ENCODE assay signal across 17 cellular contexts in the genomic region with DNA sequence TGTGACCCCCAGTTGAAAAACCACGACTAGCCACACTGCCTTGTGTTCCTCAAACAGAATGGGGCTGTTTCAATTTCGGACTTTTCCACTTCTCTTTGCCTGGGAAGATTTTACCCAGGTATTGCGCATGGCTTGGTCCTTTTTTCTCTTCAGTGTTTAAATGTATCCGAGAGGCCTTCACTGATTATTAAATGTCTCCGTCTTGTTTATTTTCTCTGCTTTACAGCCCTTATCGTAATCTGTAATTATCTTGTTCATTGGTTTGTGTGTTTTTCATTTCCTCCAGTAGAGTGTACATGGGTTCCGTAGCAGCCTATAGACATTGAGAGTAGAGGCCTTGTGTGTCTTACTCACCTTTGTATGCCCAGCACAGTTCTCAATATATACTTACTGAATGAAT.
"Had no signal": no experiment of that assay in that cellular context is flagged by ENCODE, and none has a peak within 500 bp of the region (broad histone marks: within the 10 kb centered on the region; RNA-seq: fewer than 3 reads in every experiment).

No MANE protein-coding gene starts in this region.

- H3K27ac ChIP-seq: coronary artery, epithelial cell of prostate, gastrocnemius medialis, parathyroid adenoma, stomach, vagina had no signal

- H3K9me3 ChIP-seq: gastrocnemius medialis, stomach, vagina had no signal

- DNase-seq: activated CD4-positive, alpha-beta memory T cell treated with anti-CD3 and anti-CD28 coated beads for 36 hours; activated gamma-delta T cell treated with Interleukin-2 at 50 U/mL for 16 hours; activated T-cell treated with anti-CD3 and anti-CD28 coated beads, Interleukin-2, amount 50 U/mL, for 48 hours; caudate nucleus; effector memory CD4-positive, alpha-beta T cell; gastrocnemius medialis; left ventricle myocardium superior; mesenchymal stem cell; retina; stimulated activated CD4-positive, alpha-beta T cell treated with anti-CD3 and anti-CD28 coated beads, Interleukin-15, amount 100 ng/mL, for 24 hours; stimulated activated CD4-positive, alpha-beta T cell treated with anti-CD3 and anti-CD28 coated beads, Interleukin-4, amount 100 ng/mL, for 4 hours; stomach; T1000 had no signal

- H3K36me3 ChIP-seq: gastrocnemius medialis, stomach, vagina had no signal

- H3K9ac ChIP-seq: parathyroid adenoma had no signal

- H3K4me3 ChIP-seq: coronary artery, gastrocnemius medialis, stomach, vagina had no signal

- H3K4me1 ChIP-seq: gastrocnemius medialis, parathyroid adenoma, vagina had no signal

- H3K27me3 ChIP-seq: gastrocnemius medialis, stomach, vagina had no signal
